ENCODE assay signal across 8 cellular contexts in genomic region chr6:34462561-34462971, GRCh38. TPM values are rescaled to one million over a fixed set of nuclear protein-coding genes. Genes with fewer than 3 reads are reported as not detected.
DNase-seq lines count a peak whose midpoint lies in the region; ATAC-seq and TF ChIP-seq lines count a peak whose summit lies in the region.

No MANE protein-coding gene starts in this region.

- H3K27ac Mint-ChIP-seq in endothelial cell (ENCODE audit: unreplicated experiment) = no peak overlapping the region

- no peaks in the 10 kb centered on the region for H3K36me3 Mint-ChIP-seq in endothelial cell (ENCODE audit: low read depth, unreplicated experiment)

- ATAC-seq in left ventricle myocardium superior (peak; percentile 92), HG03521 (IDR thresholded peaks at IDR 0.05; ENCODE audit: unreplicated experiment) (no peak), GM18907 (IDR thresholded peaks at IDR 0.05; ENCODE audit: unreplicated experiment) (no peak), HG03439 (IDR thresholded peaks at IDR 0.05; ENCODE audit: unreplicated experiment) (no peak)

- POLR2A ChIA-PET in HEK293T (lab: Yijun Ruan, JAX) = interaction anchor here (0.6 to 2.1 kb wide), 5 partner anchors 36 to 426 kb away, joined by 3 to 9 read pairs (median 5); partner anchors contain the start of genes SNRPC and TAF11

- peaks cover 11% of the 10 kb centered on the region for H3K4me1 Mint-ChIP-seq in endothelial cell (ENCODE audit: unreplicated experiment)

- DNase-seq in A172 (ENCODE audit: low spot score) = peak; percentile 41
- DNase-seq in HEK293T (ENCODE audit: extremely low spot score) = peak; percentile 72
- peak; percentile 53 for DNase-seq in RPMI8226
- peak; percentile 76 for DNase-seq in left ventricle myocardium superior
- DNase-seq in endothelial cell (ENCODE audit: low spot score) = no peak

- CTCF ChIA-PET in HEK293T (lab: Yijun Ruan, JAX) = interaction anchor here (0.6 to 1.4 kb wide), 9 partner anchors 12 to 299 kb away, joined by 3 to 5 read pairs (median 3); partner anchors contain the start of gene SPDEF

- peaks cover 6% of the 10 kb centered on the region for H3K27me3 Mint-ChIP-seq in endothelial cell (ENCODE audit: unreplicated experiment)

- no peak overlapping the region for H3K4me3 Mint-ChIP-seq in endothelial cell (ENCODE audit: unreplicated experiment)

- TF ChIP-seq CTCF in endothelial cell (IDR thresholded peaks at IDR 0.05; ENCODE audit: unreplicated experiment) = no peak

- intact Hi-C loops in left ventricle myocardium superior (cut with micrococcal nuclease) = no loop called here

- no peaks in the 10 kb centered on the region for H3K9me3 Mint-ChIP-seq in endothelial cell (ENCODE audit: unreplicated experiment)

TF ChIP-seq in HEK293T, 16 proteins besides CTCF, POLR2A, EP300 and RAD21:
- TF ChIP-seq HDGF (IDR thresholded peaks at IDR 0.05; ENCODE audit: borderline replicate concordance) (no peak), ARNT (IDR thresholded peaks at IDR 0.05) (no peak), NFRKB (IDR thresholded peaks at IDR 0.05) (no peak), PKNOX1 (IDR thresholded peaks at IDR 0.05) (no peak), FOXK2 (IDR thresholded peaks at IDR 0.05) (no peak)

RNA-seq across cellular contexts. Expression of gene PACSIN1, which starts 3.3 kb away (rescaled TPM):
- 0.31 TPM in 1 of 2 replicates, not detected in the other for total RNA-seq in A172 (2014; rRNA removed; shearing (Covaris generic))
- total RNA-seq in left ventricle myocardium superior (13.6 TPM), endothelial cell (ENCODE audit: unreplicated experiment) (0.08 TPM)

RNA-seq across cellular contexts. Expression of gene RPS10, which starts 36.7 kb away (rescaled TPM):
- total RNA-seq in A172 (2014; rRNA removed; shearing (Covaris generic)) = 1,978 and 2,323 TPM in 2 replicates
- total RNA-seq in left ventricle myocardium superior (604 TPM), endothelial cell (ENCODE audit: unreplicated experiment) (1,322 TPM)

Comparison
In these comparisons a context has a peak if more than half of its experiments do, and no peak if none do; other contexts are left out.
1. RNA of gene PACSIN1, which starts 3.3 kb away (total RNA-seq): 13.6 TPM in left ventricle myocardium superior (single experiment); 0.08 TPM in endothelial cell (single experiment) and 0.31 TPM in A172; every median in the first group is over 10 times any median in the second.